ENCODE assay signal across 8 cellular contexts in the genomic region with DNA sequence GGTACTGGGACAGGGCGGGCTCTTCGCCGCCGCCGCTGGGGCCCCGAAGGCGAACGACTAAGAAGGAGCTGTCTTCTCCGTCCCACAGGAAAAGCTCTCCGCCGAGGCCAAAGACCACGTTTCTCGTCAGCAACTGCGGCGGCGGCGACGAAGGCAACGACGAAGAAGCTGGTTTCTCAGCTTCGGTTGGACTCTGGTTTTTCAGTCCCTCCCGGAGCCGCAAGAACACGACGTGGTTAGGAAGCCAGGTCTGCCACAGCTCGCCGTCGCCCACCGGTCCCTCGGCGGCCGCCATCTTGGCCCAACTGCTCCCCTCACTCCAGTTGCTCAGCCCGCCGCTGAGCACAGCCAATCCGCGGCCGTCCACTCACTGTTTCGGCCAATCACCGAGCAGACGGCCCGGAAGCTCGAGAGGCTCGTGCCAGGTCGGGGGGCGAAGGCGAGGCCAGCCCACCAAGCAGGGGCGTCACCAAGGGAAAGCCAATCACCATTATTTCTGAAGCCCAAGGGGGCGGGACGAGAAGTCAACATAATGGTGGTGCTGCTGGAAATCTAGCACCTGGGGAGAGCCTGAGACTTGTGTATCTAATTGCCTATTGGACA. TPM values are rescaled to one million over a fixed set of nuclear protein-coding genes. Genes with fewer than 3 reads are reported as not detected.
A peak's percentile ranks its signal among the peaks of the same experiment; 100 is the strongest.
DNase-seq lines count a peak whose midpoint lies in the region; ATAC-seq and TF ChIP-seq lines count a peak whose summit lies in the region.

TSS of gene NUP88 (minus strand) at position 307 of the 603 bp plus-strand sequence. CDS start at position 295, 12 bp downstream.

- H3K27ac ChIP-seq in osteoblast (ENCODE audit: low read depth, low read length) (peak within 1 kb of the TSS; percentile 90), thoracic aorta (peak within 1 kb of the TSS; percentile 72 to 85)

- ATAC-seq in HG02623 (IDR thresholded peaks at IDR 0.05; ENCODE audit: unreplicated experiment) (peak; percentile 82), thoracic aorta (ENCODE audit: insufficient number of reproducible peaks, low FRiP score, low read depth) (peak; percentile 90)

- H3K27me3 Mint-ChIP-seq in activated naive CD8-positive, alpha-beta T cell, result no peaks in the 10 kb centered on the region

- peaks cover 44% of the 10 kb centered on the region for H3K4me1 Mint-ChIP-seq in activated naive CD8-positive, alpha-beta T cell (ENCODE audit: low read depth)

- peaks cover 39% of the 10 kb centered on the region for H3K36me3 ChIP-seq in osteoblast (ENCODE audit: insufficient read depth, low read length)
- H3K36me3 ChIP-seq in thoracic aorta, result peaks cover 7% of the 10 kb centered on the region

- peak within 1 kb of the TSS; percentile 99 for H3K4me2 ChIP-seq in osteoblast (ENCODE audit: insufficient read depth, low read length)

- DNase-seq in GM10248 (ENCODE audit: extremely low spot score), result peak; percentile 97
- DNase-seq in NCI-H1105 (lab: John Stamatoyannopoulos, UW), result peak; percentile 99
- peak; percentile 80 for DNase-seq in SKM-1 treated with dmso at 0.1 percent for 144 hours (lab: John Stamatoyannopoulos, UW; ENCODE audit: unreplicated experiment)
- peak; percentile 97 for DNase-seq in glomerular visceral epithelial cell (ENCODE audit: extremely low spot score)
- DNase-seq in osteoblast (ENCODE audit: insufficient read length, low spot score, missing footprints), result peak; percentile 96
- peak; percentile 89 for DNase-seq in thoracic aorta (ENCODE audit: low spot score)

- H3K79me2 ChIP-seq in osteoblast (ENCODE audit: insufficient read depth, low read length), result peaks cover 55% of the 10 kb centered on the region

- H3K27me3 ChIP-seq in osteoblast (ENCODE audit: insufficient read depth, low read length) (no peaks in the 10 kb centered on the region), thoracic aorta (replicated peaks; ENCODE audit: insufficient read depth) (no peaks in the 10 kb centered on the region)

- peak within 1 kb of the TSS; percentile 100 for H3K27ac Mint-ChIP-seq in activated naive CD8-positive, alpha-beta T cell

- H3K4me1 ChIP-seq in osteoblast (ENCODE audit: insufficient read depth, low read length), result peaks cover 28% of the 10 kb centered on the region
- peaks cover 11 to 36% of the 10 kb centered on the region in 2 donors for H3K4me1 ChIP-seq in thoracic aorta (ENCODE audit: control insufficient read depth in 1 of 2, low read depth in 2 of 2)

- H3K4me3 Mint-ChIP-seq in activated naive CD8-positive, alpha-beta T cell, result peak within 1 kb of the TSS; percentile 100

- POLR2A ChIA-PET in GM10248 (lab: Yijun Ruan, JAX), result interaction anchor here (0.6 to 1.0 kb wide), 3 partner anchors 16 to 130 kb away, joined by 3 to 4 read pairs (median 4); partner anchors contain the start of gene C1QBP

- peaks cover 7% of the 10 kb centered on the region for H3K36me3 Mint-ChIP-seq in activated naive CD8-positive, alpha-beta T cell

- no peaks in the 10 kb centered on the region for H3K9me3 Mint-ChIP-seq in activated naive CD8-positive, alpha-beta T cell (ENCODE audit: low read depth)

- CTCF ChIA-PET in GM10248 (lab: Yijun Ruan, JAX), result interaction anchor here (0.7 to 1.1 kb wide), 4 partner anchors 13 to 169 kb away, joined by 3 to 10 read pairs (median 4); partner anchors contain the start of gene C1QBP

- peak within 1 kb of the TSS; percentile 98 for H3K4me3 ChIP-seq in osteoblast (ENCODE audit: insufficient read depth, low read length)
- H3K4me3 ChIP-seq in thoracic aorta, result peak within 1 kb of the TSS; percentile 87

- H2AFZ ChIP-seq in osteoblast (ENCODE audit: low read length), result peak within 1 kb of the TSS; percentile 99

- H3K9me3 ChIP-seq in osteoblast (ENCODE audit: low read depth, low read length) (no peaks in the 10 kb centered on the region), thoracic aorta (no peaks in the 10 kb centered on the region)

- peaks cover 7% of the 10 kb centered on the region for H4K20me1 ChIP-seq in osteoblast (ENCODE audit: insufficient read depth, low read length)

- TF ChIP-seq CTCF in GM10248 (IDR thresholded peaks at IDR 0.05; ENCODE audit: control extremely low read depth, extremely low read depth, low read depth, missing control alignments), result no peak
- TF ChIP-seq CTCF in osteoblast (IDR thresholded peaks at IDR 0.05; ENCODE audit: extremely low read depth, low read depth, low read length), result no peak
- TF ChIP-seq CTCF in thoracic aorta (IDR thresholded peaks at IDR 0.05), result no peak

RNA-seq across cellular contexts. Expression of gene NUP88, which starts in this region (rescaled TPM):
- total RNA-seq in osteoblast (62.2 and 66.6 TPM in 2 replicates), thoracic aorta (10 to 100 TPM; 74.1 to 95.0 TPM)

Comparison
In these comparisons a context has a peak if more than half of its experiments do, and no peak if none do; other contexts are left out.
1. Peak in every context shown above with its lines: DNase-seq, ATAC-seq, H3K4me3 ChIP-seq and H3K27ac ChIP-seq.